In genomic region chr17:37103191-37103590, GRCh38 we compare ENCODE assay signal across 22 cellular contexts.
"Had no signal": no experiment of that assay in that cellular context is flagged by ENCODE, and none has a peak within 500 bp of the region (broad histone marks: within the 10 kb centered on the region; RNA-seq: fewer than 3 reads in every experiment).

No MANE protein-coding gene starts in this region.

- DNase-seq: IMR-90, Karpas-422, KG1, MG63, NCI-H1092, NCI-H1105 treated with DMSO at 0.1 percent for 48 hours, NCI-H1417 treated with DMSO at 0.1 percent for 48 hours, NCI-H146, NCI-H1694 treated with DMSO at 0.1 percent for 48 hours, NCI-H1930, NCI-H2081, NCI-H2107, NCI-H226, NCI-H446, NCI-H510A, NCI-H524 treated with DMSO at 0.1 percent for 48 hours, NCI-H69, NCI-H774, SHP77, SK-N-SH, SW 1271 had no signal

- H3K27me3 ChIP-seq: MG63 had no signal

- H3K9me3 ChIP-seq: MG63, SK-N-SH had no signal

- H3K27ac ChIP-seq: RWPE1 had no signal

- H3K4me3 ChIP-seq: MG63 had no signal

- H3K4me2 ChIP-seq: SK-N-SH had no signal

- H3K9ac ChIP-seq: SK-N-SH had no signal
